ENCODE assay signal across 25 cellular contexts in genomic region chr5:55104966-55105701, GRCh38. TPM values are rescaled to one million over a fixed set of nuclear protein-coding genes. Genes with fewer than 3 reads are reported as not detected.
A peak's percentile ranks its signal among the peaks of the same experiment; 100 is the strongest.
DNase-seq lines count a peak whose midpoint lies in the region; ATAC-seq lines count a peak whose summit lies in the region.
"Had no signal": no experiment of that assay in that cellular context is flagged by ENCODE, and none has a peak within 500 bp of the region (broad histone marks: within the 10 kb centered on the region; RNA-seq: fewer than 3 reads in every experiment).

No MANE protein-coding gene starts in this region.

- peaks cover 59% of the 10 kb centered on the region for H3K36me3 Mint-ChIP-seq in activated naive CD4-positive, alpha-beta T cell treated with anti-CD3 and anti-CD28 coated beads, Interleukin-2, amount 10 ng/mL, durations not matched to agents 7 days and 5 days
- peaks cover 51% of the 10 kb centered on the region for H3K36me3 Mint-ChIP-seq in activated T-helper 1 cell treated with anti-CD3 and anti-CD28 coated beads, Interleukin-12 subunit alpha, Interleukin-12 subunit beta, Interleukin-2, Interleukin-4 antibody, amounts not matched to agents 30 ng/mL and 10 ng/mL and 1 ng/mL, durations not matched to agents 14 hours and 24 hours and 36 hours (ENCODE audit: low read depth)
- H3K36me3 Mint-ChIP-seq in stimulated activated effector memory CD8-positive, alpha-beta T cell treated with anti-CD3 and anti-CD28 coated beads, Interleukin-12 subunit alpha, Interleukin-12 subunit beta, amount 100 ng/mL, for 72 hours = peaks cover 65% of the 10 kb centered on the region
- H3K36me3 Mint-ChIP-seq: brain; stimulated activated naive B cell treated with anti-CD40 and anti-IgM and Interleukin-4, amounts not matched to agents 10 μg/mL and 1 μg/mL and 100 μg/mL, for 72 hours had no signal

- no peaks in the 10 kb centered on the region for H3K9me3 ChIP-seq in KOPT-K1 (ENCODE audit: insufficient read depth, low read length, poor library complexity, severe bottlenecking)
- H3K9me3 ChIP-seq: prostate gland, thyroid gland had no signal

- H3K4me1 Mint-ChIP-seq in activated naive CD4-positive, alpha-beta T cell treated with anti-CD3 and anti-CD28 coated beads, Interleukin-2, amount 10 ng/mL, durations not matched to agents 7 days and 5 days = peaks cover 65% of the 10 kb centered on the region
- peaks cover 87% of the 10 kb centered on the region for H3K4me1 Mint-ChIP-seq in activated T-helper 1 cell treated with anti-CD3 and anti-CD28 coated beads, Interleukin-12 subunit alpha, Interleukin-12 subunit beta, Interleukin-2, Interleukin-4 antibody, amounts not matched to agents 30 ng/mL and 10 ng/mL and 1 ng/mL, durations not matched to agents 14 hours and 24 hours and 36 hours (ENCODE audit: low read depth)
- H3K4me1 Mint-ChIP-seq in stimulated activated effector memory CD8-positive, alpha-beta T cell treated with anti-CD3 and anti-CD28 coated beads, Interleukin-12 subunit alpha, Interleukin-12 subunit beta, amount 100 ng/mL, for 72 hours = peaks cover 64% of the 10 kb centered on the region

- H3K36me3 ChIP-seq in KOPT-K1 (ENCODE audit: insufficient read depth, low read length) = no peaks in the 10 kb centered on the region
- H3K36me3 ChIP-seq: heart left ventricle, left ventricle myocardium inferior, neural progenitor cell, prostate gland, thyroid gland had no signal

- peak overlapping the region; percentile 77 for H3K4me3 Mint-ChIP-seq in activated naive CD4-positive, alpha-beta T cell treated with anti-CD3 and anti-CD28 coated beads, Interleukin-2, amount 10 ng/mL, durations not matched to agents 7 days and 5 days
- peak overlapping the region; percentile 85 for H3K4me3 Mint-ChIP-seq in activated T-helper 1 cell treated with anti-CD3 and anti-CD28 coated beads, Interleukin-12 subunit alpha, Interleukin-12 subunit beta, Interleukin-2, Interleukin-4 antibody, amounts not matched to agents 30 ng/mL and 10 ng/mL and 1 ng/mL, durations not matched to agents 14 hours and 24 hours and 36 hours
- peak overlapping the region; percentile 81 for H3K4me3 Mint-ChIP-seq in stimulated activated effector memory CD8-positive, alpha-beta T cell treated with anti-CD3 and anti-CD28 coated beads, Interleukin-12 subunit alpha, Interleukin-12 subunit beta, amount 100 ng/mL, for 72 hours
- H3K4me3 Mint-ChIP-seq: brain; neural progenitor cell; stimulated activated naive B cell treated with anti-CD40 and anti-IgM and Interleukin-4, amounts not matched to agents 10 μg/mL and 1 μg/mL and 100 μg/mL, for 72 hours had no signal

- CTCF ChIA-PET in activated naive CD4-positive, alpha-beta T cell treated with anti-CD3 and anti-CD28 coated beads, Interleukin-2, amount 10 ng/mL, durations not matched to agents 7 days and 5 days (lab: Charles Lee) = interaction anchor here (0.8 to 4.6 kb wide), 7 partner anchors 36 to 199 kb away, joined by 3 to 36 read pairs (median 13); no protein-coding TSS in a partner anchor

- peak overlapping the region; percentile 77 for H3K27ac Mint-ChIP-seq in activated naive CD4-positive, alpha-beta T cell treated with anti-CD3 and anti-CD28 coated beads, Interleukin-2, amount 10 ng/mL, durations not matched to agents 7 days and 5 days
- H3K27ac Mint-ChIP-seq in activated T-helper 1 cell treated with anti-CD3 and anti-CD28 coated beads, Interleukin-12 subunit alpha, Interleukin-12 subunit beta, Interleukin-2, Interleukin-4 antibody, amounts not matched to agents 30 ng/mL and 10 ng/mL and 1 ng/mL, durations not matched to agents 14 hours and 24 hours and 36 hours = peak overlapping the region; percentile 80
- peak overlapping the region; percentile 90 for H3K27ac Mint-ChIP-seq in stimulated activated effector memory CD8-positive, alpha-beta T cell treated with anti-CD3 and anti-CD28 coated beads, Interleukin-12 subunit alpha, Interleukin-12 subunit beta, amount 100 ng/mL, for 72 hours
- H3K27ac Mint-ChIP-seq: brain; stimulated activated naive B cell treated with anti-CD40 and anti-IgM and Interleukin-4, amounts not matched to agents 10 μg/mL and 1 μg/mL and 100 μg/mL, for 72 hours had no signal

- DNase-seq in activated naive CD4-positive, alpha-beta T cell treated with anti-CD3 and anti-CD28 coated beads, Interleukin-2, amount 10 ng/mL, durations not matched to agents 7 days and 5 days = no peak
- no peak for DNase-seq in activated naive CD4-positive, alpha-beta T cell (lab: John Stamatoyannopoulos, UW)
- no peak for DNase-seq in activated T-helper 1 cell treated with anti-CD3 and anti-CD28 coated beads, Interleukin-12 subunit alpha, Interleukin-12 subunit beta, Interleukin-2, Interleukin-4 antibody, amounts not matched to agents 30 ng/mL and 10 ng/mL and 1 ng/mL, durations not matched to agents 14 hours and 24 hours and 36 hours (ENCODE audit: low spot score)
- DNase-seq in stimulated activated effector memory CD8-positive, alpha-beta T cell treated with anti-CD3 and anti-CD28 coated beads, Interleukin-12 subunit alpha, Interleukin-12 subunit beta, amount 100 ng/mL, for 72 hours (ENCODE audit: low spot score in 2 of 2) = no peak
- DNase-seq in DMS 273 treated with DMSO at 0.1 percent for 48 hours (lab: John Stamatoyannopoulos, UW) (no peak), SKM-1 treated with dmso at 0.1 percent for 144 hours (lab: John Stamatoyannopoulos, UW; ENCODE audit: unreplicated experiment) (no peak)
- DNase-seq: DMS79; heart left ventricle; left ventricle myocardium inferior; midbrain; NCI-H1048; NCI-H2029; NCI-H345; stimulated activated CD4-positive, alpha-beta T cell treated with anti-CD3 and anti-CD28 coated beads, Interleukin-1b, Interleukin-23, amount 100 ng/mL, for 48 hours; stimulated activated naive B cell treated with anti-CD40 and anti-IgM and Interleukin-4, amounts not matched to agents 10 μg/mL and 1 μg/mL and 100 μg/mL, for 72 hours; T1000; thyroid gland had no signal

- H3K27ac ChIP-seq in KOPT-K1 (ENCODE audit: low read depth, low read length, poor library complexity, severe bottlenecking) = peak overlapping the region; percentile 48
- H3K27ac ChIP-seq: KMS-11, left ventricle myocardium inferior, neural progenitor cell, prostate gland, thyroid gland had no signal

- ATAC-seq in stimulated activated effector memory CD8-positive, alpha-beta T cell treated with anti-CD3 and anti-CD28 coated beads, Interleukin-12 subunit alpha, Interleukin-12 subunit beta, amount 100 ng/mL, for 72 hours = no peak
- no peak for ATAC-seq in GM19324 (IDR thresholded peaks at IDR 0.05; ENCODE audit: low FRiP score, unreplicated experiment)
- ATAC-seq: heart left ventricle; stimulated activated naive B cell treated with anti-CD40 and anti-IgM and Interleukin-4, amounts not matched to agents 10 μg/mL and 1 μg/mL and 100 μg/mL, for 72 hours had no signal

- H3K27me3 Mint-ChIP-seq in activated naive CD4-positive, alpha-beta T cell treated with anti-CD3 and anti-CD28 coated beads, Interleukin-2, amount 10 ng/mL, durations not matched to agents 7 days and 5 days = peaks cover 3% of the 10 kb centered on the region
- H3K27me3 Mint-ChIP-seq in activated T-helper 1 cell treated with anti-CD3 and anti-CD28 coated beads, Interleukin-12 subunit alpha, Interleukin-12 subunit beta, Interleukin-2, Interleukin-4 antibody, amounts not matched to agents 30 ng/mL and 10 ng/mL and 1 ng/mL, durations not matched to agents 14 hours and 24 hours and 36 hours (ENCODE audit: insufficient read depth) = no peaks in the 10 kb centered on the region
- H3K27me3 Mint-ChIP-seq: brain had no signal

- intact Hi-C loops in activated T-helper 1 cell treated with anti-CD3 and anti-CD28 coated beads, Interleukin-12 subunit alpha, Interleukin-12 subunit beta, Interleukin-2, Interleukin-4 antibody, amounts not matched to agents 30 ng/mL and 10 ng/mL and 1 ng/mL, durations not matched to agents 14 hours and 24 hours and 36 hours (cut with micrococcal nuclease) = no loop called here

- H3K9me3 Mint-ChIP-seq in activated naive CD4-positive, alpha-beta T cell treated with anti-CD3 and anti-CD28 coated beads, Interleukin-2, amount 10 ng/mL, durations not matched to agents 7 days and 5 days = peaks cover 17% of the 10 kb centered on the region
- H3K9me3 Mint-ChIP-seq in activated T-helper 1 cell treated with anti-CD3 and anti-CD28 coated beads, Interleukin-12 subunit alpha, Interleukin-12 subunit beta, Interleukin-2, Interleukin-4 antibody, amounts not matched to agents 30 ng/mL and 10 ng/mL and 1 ng/mL, durations not matched to agents 14 hours and 24 hours and 36 hours = peaks cover 12% of the 10 kb centered on the region
- no peaks in the 10 kb centered on the region for H3K9me3 Mint-ChIP-seq in stimulated activated effector memory CD8-positive, alpha-beta T cell treated with anti-CD3 and anti-CD28 coated beads, Interleukin-12 subunit alpha, Interleukin-12 subunit beta, amount 100 ng/mL, for 72 hours
- H3K9me3 Mint-ChIP-seq: neural progenitor cell had no signal

RNA-seq across cellular contexts. Expression of gene GZMA, which starts 2.7 kb away (rescaled TPM):
- 88.1 and 93.7 TPM in 2 replicates for total RNA-seq in activated T-helper 1 cell treated with anti-CD3 and anti-CD28 coated beads, Interleukin-12 subunit alpha, Interleukin-12 subunit beta, Interleukin-2, Interleukin-4 antibody, amounts not matched to agents 30 ng/mL and 10 ng/mL and 1 ng/mL, durations not matched to agents 14 hours and 24 hours and 36 hours
- total RNA-seq: H1, SK-MEL-5 had no signal

RNA-seq across cellular contexts. Expression of gene GPX8, which starts 54.8 kb away (rescaled TPM):
- total RNA-seq in activated T-helper 1 cell treated with anti-CD3 and anti-CD28 coated beads, Interleukin-12 subunit alpha, Interleukin-12 subunit beta, Interleukin-2, Interleukin-4 antibody, amounts not matched to agents 30 ng/mL and 10 ng/mL and 1 ng/mL, durations not matched to agents 14 hours and 24 hours and 36 hours = not detected in 2 replicates
